Comparison of ENCODE assay signal across 8 cellular contexts in the genomic region with DNA sequence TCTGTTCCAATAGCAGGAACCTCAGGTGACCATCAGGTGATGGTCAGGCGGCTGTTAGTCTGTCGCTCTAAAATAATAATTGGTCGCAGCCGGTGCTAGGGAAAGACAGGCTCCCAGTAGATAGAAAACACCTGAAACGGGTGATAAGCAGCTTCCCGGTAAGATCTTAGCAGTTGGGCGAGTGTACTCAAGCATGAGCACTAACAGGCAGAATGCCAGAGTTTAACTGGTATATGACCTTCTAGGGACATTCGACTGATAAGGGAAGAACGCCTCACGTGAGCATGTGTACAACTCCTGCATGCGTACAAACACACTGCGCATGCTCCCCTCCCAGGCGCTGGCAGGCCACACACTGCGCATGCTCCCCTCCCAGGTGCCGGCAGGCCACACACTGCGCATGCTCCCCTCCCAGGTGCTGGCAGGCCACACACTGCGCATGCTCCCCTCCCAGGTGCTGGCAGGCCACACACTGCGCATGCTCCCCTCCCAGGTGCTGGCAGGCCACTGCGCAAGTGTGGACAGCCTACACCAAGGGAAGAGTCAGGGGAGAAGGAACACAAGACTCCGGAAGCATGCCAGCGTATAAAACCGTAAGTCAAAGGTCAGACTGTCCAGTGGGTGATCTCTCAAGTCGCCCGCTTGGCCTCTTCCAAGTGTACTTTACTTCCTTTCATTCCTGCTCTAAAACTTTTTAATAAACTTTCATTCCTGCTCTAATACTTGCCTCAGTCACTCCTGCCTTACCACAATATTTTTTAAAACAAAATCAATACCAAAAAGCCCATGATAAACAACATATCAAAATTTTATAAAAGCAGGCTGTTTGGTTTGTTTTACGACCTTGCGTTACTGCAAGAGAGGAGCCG. TPM values are rescaled to one million over a fixed set of nuclear protein-coding genes. Genes with fewer than 3 reads are reported as not detected.
A peak's percentile ranks its signal among the peaks of the same experiment; 100 is the strongest.
DNase-seq lines count a peak whose midpoint lies in the region; ATAC-seq and FAIRE-seq lines count a peak whose summit lies in the region.

No MANE protein-coding gene starts in this region.

- peaks cover 19% of the 10 kb centered on the region for H3K27me3 Mint-ChIP-seq in T-helper 17 cell

- no peak overlapping the region for H3K27ac ChIP-seq in HUES6 (ENCODE audit: low read depth, low read length)
- no peak overlapping the region for H3K27ac ChIP-seq in effector memory CD4-positive, alpha-beta T cell (ENCODE audit: insufficient read depth, low read length, poor library complexity, severe bottlenecking)
- peak overlapping the region; percentile 63 to 64 for H3K27ac ChIP-seq in mucosa of rectum (ENCODE audit: low read depth in 2 of 2, low read length in 2 of 2)

- H3K4me3 ChIP-seq in HUES6 (ENCODE audit: low read depth, low read length) (peak overlapping the region; percentile 67), mucosa of rectum (ENCODE audit: low read length in 2 of 2) (peak overlapping the region; percentile 74 to 75)
- H3K4me3 ChIP-seq in effector memory CD4-positive, alpha-beta T cell (ENCODE audit: insufficient read depth, low read depth, low read length, poor library complexity, severe bottlenecking): no peak overlapping the region

- H3K9ac ChIP-seq in HUES6 (ENCODE audit: low read length) (no peak overlapping the region), mucosa of rectum (ENCODE audit: low read depth in 1 of 2, low read length in 2 of 2) (peak overlapping the region; percentile 56 to 68)

- peaks cover 5% of the 10 kb centered on the region; the same call in 1 of the 2 replicates for H3K9me3 ChIP-seq in HUES6 (ENCODE audit: control insufficient read depth, insufficient read depth, low read depth, low read length)
- H3K9me3 ChIP-seq in T-helper 17 cell (ENCODE audit: control insufficient read depth, low read length, poor library complexity, severe bottlenecking): no peaks in the 10 kb centered on the region
- H3K9me3 ChIP-seq in effector memory CD4-positive, alpha-beta T cell (ENCODE audit: control insufficient read depth, low read length): no peaks in the 10 kb centered on the region
- no peaks in the 10 kb centered on the region for H3K9me3 ChIP-seq in mucosa of rectum (ENCODE audit: control insufficient read depth in 2 of 2, low read length in 2 of 2)

- H3K27ac Mint-ChIP-seq in T-helper 17 cell: no peak overlapping the region

- H3K27me3 ChIP-seq in HUES6 (ENCODE audit: control insufficient read depth, insufficient read depth, low read length) (no peaks in the 10 kb centered on the region), mucosa of rectum (ENCODE audit: control insufficient read depth in 2 of 2, insufficient read depth in 2 of 2, low read length in 2 of 2) (no peaks in the 10 kb centered on the region)
- no peaks in the 10 kb centered on the region for H3K27me3 ChIP-seq in effector memory CD4-positive, alpha-beta T cell (replicated peaks; ENCODE audit: control insufficient read depth, insufficient read depth, low read length, poor library complexity, severe bottlenecking)

- ATAC-seq in T-helper 17 cell (peak; percentile 68), GM18867 (IDR thresholded peaks at IDR 0.05; ENCODE audit: unreplicated experiment) (no peak)

- peak overlapping the region; percentile 63 for H3K4me3 Mint-ChIP-seq in T-helper 17 cell

- peak; percentile 99 for FAIRE-seq in urothelium cell line (lab: Jason Lieb, UNC)

- H3K36me3 Mint-ChIP-seq in T-helper 17 cell (ENCODE audit: low read depth): no peaks in the 10 kb centered on the region

- peak; percentile 37 for DNase-seq in 8988T
- DNase-seq in T-helper 17 cell: peak; percentile 27 to 44 (median 40)
- DNase-seq in effector memory CD4-positive, alpha-beta T cell: peak in 2 of 3 donors; percentile 44 to 66
- peak; percentile 88 for DNase-seq in urothelium cell line (ENCODE audit: low spot score)
- no peak for DNase-seq in GOT3 (lab: John Stamatoyannopoulos, UW)

- H3K4me1 ChIP-seq in HUES6 (ENCODE audit: control insufficient read depth, insufficient read depth, low read length) (no peaks in the 10 kb centered on the region), mucosa of rectum (ENCODE audit: control insufficient read depth in 2 of 2, insufficient read depth in 2 of 2, low read length in 2 of 2) (peaks cover 4 to 7% of the 10 kb centered on the region in 2 donors)
- no peaks in the 10 kb centered on the region for H3K4me1 ChIP-seq in effector memory CD4-positive, alpha-beta T cell (ENCODE audit: control insufficient read depth, insufficient read depth, low read length, poor library complexity, severe bottlenecking)

- no peaks in the 10 kb centered on the region for H3K36me3 ChIP-seq in HUES6 (ENCODE audit: control insufficient read depth, insufficient read depth, low read length)
- no peaks in the 10 kb centered on the region for H3K36me3 ChIP-seq in effector memory CD4-positive, alpha-beta T cell (ENCODE audit: control insufficient read depth, insufficient read depth, low read length)
- H3K36me3 ChIP-seq in mucosa of rectum (ENCODE audit: control insufficient read depth in 2 of 2, insufficient read depth in 2 of 2, low read length in 2 of 2): no peaks in the 10 kb centered on the region

- peaks cover 2% of the 10 kb centered on the region for H3K4me1 Mint-ChIP-seq in T-helper 17 cell

RNA-seq across cellular contexts. Expression of a gene that starts 24.5 kb away (rescaled TPM):
- total RNA-seq in T-helper 17 cell: not detected

RNA-seq across cellular contexts. Expression of a gene that starts 36.1 kb away (rescaled TPM):
- total RNA-seq in T-helper 17 cell: under 1 TPM; 0.02 to 0.26 TPM

Comparison
In these comparisons a context has a peak if more than half of its experiments do, and no peak if none do; other contexts are left out.
1. H3K27ac ChIP-seq: peak in mucosa of rectum (2 of 2); none in HUES6 (single experiment) and effector memory CD4-positive, alpha-beta T cell (single experiment).